In the genomic region with DNA sequence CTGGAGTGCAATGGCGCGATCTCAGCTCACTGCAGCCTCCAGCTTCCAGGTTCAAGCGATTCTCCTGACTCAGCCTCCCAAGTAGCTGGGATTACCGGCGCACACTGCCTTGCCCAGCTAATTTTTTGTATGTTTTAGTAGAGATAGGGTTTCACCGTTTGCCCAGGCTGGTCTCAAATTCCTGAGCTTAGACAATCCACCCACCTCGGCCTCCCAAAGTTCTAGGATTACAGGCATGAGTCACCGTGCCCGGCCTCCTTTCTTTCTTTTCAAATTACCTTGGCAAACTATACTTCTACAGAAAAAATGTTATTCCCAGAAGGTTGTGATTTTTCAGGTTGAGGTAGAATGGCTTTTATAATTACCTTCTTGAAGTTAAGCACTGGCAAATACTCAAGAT, we compare ENCODE assay signal across 19 cellular contexts.
"Had no signal": no experiment of that assay in that cellular context is flagged by ENCODE, and none has a peak within 500 bp of the region (broad histone marks: within the 10 kb centered on the region; RNA-seq: fewer than 3 reads in every experiment).

No MANE protein-coding gene starts in this region.

- H3K27me3 ChIP-seq: body of pancreas, gastroesophageal sphincter, ovary, sigmoid colon had no signal

- DNase-seq: activated CD4-positive, alpha-beta memory T cell treated with anti-CD3 and anti-CD28 coated beads for 36 hours; activated CD4-positive, alpha-beta T cell treated with anti-CD3 and anti-CD28 coated beads for 1 hour; activated CD8-positive, alpha-beta memory T cell treated with anti-CD3 and anti-CD28 coated beads, Interleukin-2, amount 10 ng/mL, durations not matched to agents 7 days and 5 days; activated effector memory CD4-positive, alpha-beta T cell treated with Interleukin-2 at 50 U/mL for 16 hours; activated naive CD4-positive, alpha-beta T cell treated with anti-CD3 and anti-CD28 coated beads, Interleukin-2, amount 50 U/mL, for 16 hours; activated T-cell treated with anti-CD3 and anti-CD28 coated beads, Interleukin-2, amount 50 U/mL, for 24 hours; body of pancreas; naive thymus-derived CD4-positive, alpha-beta T cell; ovary; sigmoid colon; stimulated activated CD4-positive, alpha-beta T cell treated with anti-CD3 and anti-CD28 coated beads, Interleukin-12 subunit alpha, Interleukin-12 subunit beta, amount 100 ng/mL, for 4 hours; stimulated activated CD4-positive, alpha-beta T cell treated with anti-CD3 and anti-CD28 coated beads, Interleukin-2, amount 100 ng/mL, for 24 hours; T-helper 1 cell; T1000 had no signal

- H3K9me3 Mint-ChIP-seq: activated CD4-positive, alpha-beta memory T cell treated with anti-CD3 and anti-CD28 coated beads for 36 hours; activated T-cell treated with anti-CD3 and anti-CD28 coated beads, Interleukin-2, amount 50 U/mL, for 24 hours had no signal

- H3K36me3 ChIP-seq: gastroesophageal sphincter, ovary, sigmoid colon, thoracic aorta had no signal

- FAIRE-seq: islet of Langerhans had no signal

- H3K4me1 Mint-ChIP-seq: activated CD8-positive, alpha-beta memory T cell treated with anti-CD3 and anti-CD28 coated beads, Interleukin-2, amount 10 ng/mL, durations not matched to agents 7 days and 5 days; central memory CD8-positive, alpha-beta T cell; naive thymus-derived CD4-positive, alpha-beta T cell had no signal

- H3K27me3 Mint-ChIP-seq: activated CD4-positive, alpha-beta memory T cell treated with anti-CD3 and anti-CD28 coated beads for 36 hours; activated CD8-positive, alpha-beta memory T cell treated with anti-CD3 and anti-CD28 coated beads, Interleukin-2, amount 10 ng/mL, durations not matched to agents 7 days and 5 days; central memory CD8-positive, alpha-beta T cell; naive thymus-derived CD4-positive, alpha-beta T cell had no signal

- H3K4me3 ChIP-seq: body of pancreas, coronary artery, gastroesophageal sphincter, ovary, sigmoid colon, thoracic aorta had no signal

- H3K4me3 Mint-ChIP-seq: activated CD4-positive, alpha-beta memory T cell treated with anti-CD3 and anti-CD28 coated beads for 36 hours; activated CD8-positive, alpha-beta memory T cell treated with anti-CD3 and anti-CD28 coated beads, Interleukin-2, amount 10 ng/mL, durations not matched to agents 7 days and 5 days; activated T-cell treated with anti-CD3 and anti-CD28 coated beads, Interleukin-2, amount 50 U/mL, for 24 hours; central memory CD8-positive, alpha-beta T cell; naive thymus-derived CD4-positive, alpha-beta T cell had no signal

- H3K36me3 Mint-ChIP-seq: activated CD4-positive, alpha-beta memory T cell treated with anti-CD3 and anti-CD28 coated beads for 36 hours; activated CD8-positive, alpha-beta memory T cell treated with anti-CD3 and anti-CD28 coated beads, Interleukin-2, amount 10 ng/mL, durations not matched to agents 7 days and 5 days; naive thymus-derived CD4-positive, alpha-beta T cell had no signal

- H3K27ac Mint-ChIP-seq: activated CD4-positive, alpha-beta memory T cell treated with anti-CD3 and anti-CD28 coated beads for 36 hours; activated CD8-positive, alpha-beta memory T cell treated with anti-CD3 and anti-CD28 coated beads, Interleukin-2, amount 10 ng/mL, durations not matched to agents 7 days and 5 days; activated T-cell treated with anti-CD3 and anti-CD28 coated beads, Interleukin-2, amount 50 U/mL, for 24 hours; naive thymus-derived CD4-positive, alpha-beta T cell had no signal
